14 cellular contexts compared by ENCODE assay signal in genomic region chr19:37986048-37986750, GRCh38.
DNase-seq lines count a peak whose midpoint lies in the region; ATAC-seq and TF ChIP-seq lines count a peak whose summit lies in the region.
"Had no signal": no experiment of that assay in that cellular context is flagged by ENCODE, and none has a peak within 500 bp of the region (broad histone marks: within the 10 kb centered on the region; RNA-seq: fewer than 3 reads in every experiment).

No MANE protein-coding gene starts in this region.

- H3K4me3 Mint-ChIP-seq in activated naive CD4-positive, alpha-beta T cell treated with anti-CD3 and anti-CD28 coated beads for 36 hours: no peak overlapping the region
- H3K4me3 Mint-ChIP-seq in activated naive CD8-positive, alpha-beta T cell treated with anti-CD3 and anti-CD28 coated beads, Interleukin-2, amount 50 U/mL, for 24 hours: no peak overlapping the region
- H3K4me3 Mint-ChIP-seq in stimulated activated memory B cell treated with anti-CD40 and anti-IgM and Interleukin-4, amounts not matched to agents 10 μg/mL and 1 μg/mL and 100 μg/mL, for 72 hours: peak overlapping the region; percentile 29

- H3K4me1 ChIP-seq in heart right ventricle: no peaks in the 10 kb centered on the region
- H3K4me1 ChIP-seq: BE2C had no signal

- H3K27ac ChIP-seq in caudate nucleus (ENCODE audit: low read depth, low read length): no peak overlapping the region
- no peak overlapping the region for H3K27ac ChIP-seq in heart right ventricle
- H3K27ac ChIP-seq: SK-N-MC had no signal

- H3K36me3 Mint-ChIP-seq in activated naive CD4-positive, alpha-beta T cell treated with anti-CD3 and anti-CD28 coated beads for 36 hours (ENCODE audit: low read depth): no peaks in the 10 kb centered on the region
- H3K36me3 Mint-ChIP-seq in activated naive CD8-positive, alpha-beta T cell treated with anti-CD3 and anti-CD28 coated beads, Interleukin-2, amount 50 U/mL, for 24 hours (ENCODE audit: low read depth): no peaks in the 10 kb centered on the region
- peaks cover 14% of the 10 kb centered on the region for H3K36me3 Mint-ChIP-seq in stimulated activated memory B cell treated with anti-CD40 and anti-IgM and Interleukin-4, amounts not matched to agents 10 μg/mL and 1 μg/mL and 100 μg/mL, for 72 hours

- H3K4me1 Mint-ChIP-seq in activated naive CD4-positive, alpha-beta T cell treated with anti-CD3 and anti-CD28 coated beads for 36 hours (ENCODE audit: low read depth): peaks cover 14% of the 10 kb centered on the region
- peaks cover 26% of the 10 kb centered on the region for H3K4me1 Mint-ChIP-seq in activated naive CD8-positive, alpha-beta T cell treated with anti-CD3 and anti-CD28 coated beads, Interleukin-2, amount 50 U/mL, for 24 hours
- H3K4me1 Mint-ChIP-seq in stimulated activated memory B cell treated with anti-CD40 and anti-IgM and Interleukin-4, amounts not matched to agents 10 μg/mL and 1 μg/mL and 100 μg/mL, for 72 hours: peaks cover 92% of the 10 kb centered on the region

- peak; percentile 12 for DNase-seq in activated naive CD4-positive, alpha-beta T cell treated with anti-CD3 and anti-CD28 coated beads for 36 hours
- no peak for DNase-seq in activated naive CD4-positive, alpha-beta T cell treated with anti-CD3 and anti-CD28 coated beads, Interleukin-2, amount 50 U/mL, for 16 hours
- DNase-seq in NB4 (ENCODE audit: low read depth): peak; percentile 6
- no peak for DNase-seq in activated naive CD8-positive, alpha-beta T cell treated with anti-CD3 and anti-CD28 coated beads, Interleukin-2, amount 50 U/mL, for 24 hours
- DNase-seq in caudate nucleus (lab: John Stamatoyannopoulos, UW): no peak
- DNase-seq in heart right ventricle: no peak
- DNase-seq in HuH-7.5 (ENCODE audit: low spot score): no peak
- DNase-seq: activated CD8-positive, alpha-beta memory T cell treated with anti-CD3 and anti-CD28 coated beads, Interleukin-2, amount 50 U/mL, for 4 hours; BE2C; central memory CD4-positive, alpha-beta T cell; left ventricle myocardium superior; NCI-H187 treated with DMSO at 0.1 percent for 48 hours had no signal

- H3K27me3 ChIP-seq in heart right ventricle: no peaks in the 10 kb centered on the region
- H3K27me3 ChIP-seq: BE2C had no signal

- no peak for TF ChIP-seq CTCF in NB4 (IDR thresholded peaks at IDR 0.05; ENCODE audit: low read depth, low read length)
- TF ChIP-seq CTCF in heart right ventricle (IDR thresholded peaks at IDR 0.05): no peak

- no peaks in the 10 kb centered on the region for H3K9me3 Mint-ChIP-seq in activated naive CD4-positive, alpha-beta T cell treated with anti-CD3 and anti-CD28 coated beads for 36 hours
- H3K9me3 Mint-ChIP-seq in activated naive CD8-positive, alpha-beta T cell treated with anti-CD3 and anti-CD28 coated beads, Interleukin-2, amount 50 U/mL, for 24 hours: no peaks in the 10 kb centered on the region
- H3K9me3 Mint-ChIP-seq in stimulated activated memory B cell treated with anti-CD40 and anti-IgM and Interleukin-4, amounts not matched to agents 10 μg/mL and 1 μg/mL and 100 μg/mL, for 72 hours: no peaks in the 10 kb centered on the region

- CTCF ChIA-PET in activated naive CD4-positive, alpha-beta T cell treated with anti-CD3 and anti-CD28 coated beads for 36 hours (lab: Charles Lee): interaction anchor here (0.8 to 1.1 kb wide), 3 partner anchors 10 to 18 kb away, joined by 3 to 4 read pairs (median 3); no protein-coding TSS in a partner anchor

- intact Hi-C loops in activated naive CD4-positive, alpha-beta T cell treated with anti-CD3 and anti-CD28 coated beads for 36 hours (cut with micrococcal nuclease): no loop called here
- intact Hi-C loops in heart right ventricle (cut with DNase I): no loop called here

- H3K4me3 ChIP-seq in NB4 (ENCODE audit: low read depth, low read length): no peak overlapping the region
- H3K4me3 ChIP-seq in heart right ventricle: no peak overlapping the region
- H3K4me3 ChIP-seq: SK-N-MC had no signal

- H3K9me3 ChIP-seq in heart right ventricle: no peaks in the 10 kb centered on the region
- H3K9me3 ChIP-seq: BE2C had no signal

- no peaks in the 10 kb centered on the region for H3K36me3 ChIP-seq in heart right ventricle
- H3K36me3 ChIP-seq: BE2C had no signal

- no peak for ATAC-seq in activated naive CD8-positive, alpha-beta T cell treated with anti-CD3 and anti-CD28 coated beads, Interleukin-2, amount 50 U/mL, for 24 hours
- peak; percentile 85 for ATAC-seq in stimulated activated memory B cell treated with anti-CD40 and anti-IgM and Interleukin-4, amounts not matched to agents 10 μg/mL and 1 μg/mL and 100 μg/mL, for 72 hours
- no peak for ATAC-seq in heart right ventricle
- ATAC-seq: left ventricle myocardium superior had no signal

- no peaks in the 10 kb centered on the region for H3K27me3 Mint-ChIP-seq in activated naive CD4-positive, alpha-beta T cell treated with anti-CD3 and anti-CD28 coated beads for 36 hours (ENCODE audit: low read depth)
- H3K27me3 Mint-ChIP-seq in activated naive CD8-positive, alpha-beta T cell treated with anti-CD3 and anti-CD28 coated beads, Interleukin-2, amount 50 U/mL, for 24 hours: no peaks in the 10 kb centered on the region
- H3K27me3 Mint-ChIP-seq in stimulated activated memory B cell treated with anti-CD40 and anti-IgM and Interleukin-4, amounts not matched to agents 10 μg/mL and 1 μg/mL and 100 μg/mL, for 72 hours: no peaks in the 10 kb centered on the region

- 62 to 69% methylated on average over 10 of the region's 10 CpGs for WGBS in heart right ventricle, 2 donors

- H3K27ac Mint-ChIP-seq in activated naive CD4-positive, alpha-beta T cell treated with anti-CD3 and anti-CD28 coated beads for 36 hours: peak overlapping the region; percentile 27
- peak overlapping the region; percentile 56 for H3K27ac Mint-ChIP-seq in activated naive CD8-positive, alpha-beta T cell treated with anti-CD3 and anti-CD28 coated beads, Interleukin-2, amount 50 U/mL, for 24 hours
- H3K27ac Mint-ChIP-seq in stimulated activated memory B cell treated with anti-CD40 and anti-IgM and Interleukin-4, amounts not matched to agents 10 μg/mL and 1 μg/mL and 100 μg/mL, for 72 hours: peak overlapping the region; percentile 95

- no peak for TF ChIP-seq POLR2A in NB4 (IDR thresholded peaks at IDR 0.05; ENCODE audit: extremely low read depth, insufficient read length)

Comparison
In these comparisons a context has a peak if more than half of its experiments do, and no peak if none do; other contexts are left out.
1. DNase-seq: peak in activated naive CD4-positive, alpha-beta T cell treated with anti-CD3 and anti-CD28 coated beads for 36 hours (single experiment) and NB4 (single experiment); none in activated naive CD4-positive, alpha-beta T cell treated with anti-CD3 and anti-CD28 coated beads, Interleukin-2, amount 50 U/mL, for 16 hours (single experiment), activated naive CD8-positive, alpha-beta T cell treated with anti-CD3 and anti-CD28 coated beads, Interleukin-2, amount 50 U/mL, for 24 hours (single experiment), caudate nucleus (0 of 61), heart right ventricle (0 of 2) and HuH-7.5 (single experiment).
2. H3K27ac Mint-ChIP-seq: peak in every context shown above with its lines; median percentile 95 in stimulated activated memory B cell treated with anti-CD40 and anti-IgM and Interleukin-4, amounts not matched to agents 10 μg/mL and 1 μg/mL and 100 μg/mL, for 72 hours; 56 in activated naive CD8-positive, alpha-beta T cell treated with anti-CD3 and anti-CD28 coated beads, Interleukin-2, amount 50 U/mL, for 24 hours; 27 in activated naive CD4-positive, alpha-beta T cell treated with anti-CD3 and anti-CD28 coated beads for 36 hours.